In the genomic region with DNA sequence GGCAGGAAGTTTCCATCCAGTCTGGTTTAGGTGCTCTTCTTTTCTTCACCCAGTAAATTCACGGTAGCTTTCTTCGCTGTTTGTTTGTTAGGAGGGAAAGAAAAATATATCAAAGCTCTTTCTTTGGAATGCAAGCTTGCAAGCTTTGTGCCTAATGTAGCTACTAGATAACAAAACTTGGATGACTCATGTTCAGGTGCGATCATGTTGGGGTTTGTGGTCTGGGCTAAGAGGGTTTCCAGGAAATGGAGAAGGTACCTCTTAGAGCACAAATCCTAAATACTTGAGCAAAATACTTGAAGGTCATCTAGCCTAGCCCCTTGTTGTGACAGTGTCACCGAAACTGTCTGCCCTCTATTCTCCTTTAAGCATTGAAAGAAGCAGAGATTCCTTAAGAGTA, we compare ENCODE assay signal across 1 cellular context.
TF ChIP-seq lines count a peak whose summit lies in the region.

No MANE protein-coding gene starts in this region.

TF ChIP-seq in K562, 482 proteins besides CTCF, POLR2A, EP300 and RAD21 (continued from another document and continues in another):
- TF ChIP-seq ATF7 (IDR thresholded peaks at IDR 0.05) (peak; percentile 55; the same call in 1 of the 2 replicates), SMARCA4 (IDR thresholded peaks at IDR 0.05) (peak; percentile 93), SMAD4 (CRISPR knock-in tag; conservative IDR thresholded peaks at IDR 0.05) (no peak), CEBPG (CRISPR knock-in tag; IDR thresholded peaks at IDR 0.05) (no peak), CEBPG (tag; conservative IDR thresholded peaks at IDR 0.05 in 1 of 2, IDR thresholded peaks at IDR 0.05 in 1 of 2) (no peak), SRSF7 (optimal IDR thresholded peaks at IDR 0.05; ENCODE audit: low read depth, low read length) (no peak), ARID1B (IDR thresholded peaks at IDR 0.05) (peak; percentile 92), RBBP5 (IDR thresholded peaks at IDR 0.05; ENCODE audit: borderline replicate concordance, insufficient read depth, low read length, poor library complexity, severe bottlenecking) (no peak), SP2 (IDR thresholded peaks at IDR 0.05; ENCODE audit: extremely low read depth, low read depth, low read length, poor library complexity, severe bottlenecking) (no peak), DIDO1 (tag; IDR thresholded peaks at IDR 0.05; ENCODE audit: low read depth) (no peak), ZNF561 (CRISPR knock-in tag; conservative IDR thresholded peaks at IDR 0.05) (no peak), ZNF316 (IDR thresholded peaks at IDR 0.05) (peak; percentile 43; the same call in 1 of the 2 replicates), ZNF589 (CRISPR knock-in tag; IDR thresholded peaks at IDR 0.05; ENCODE audit: low read depth) (no peak), KDM1A (IDR thresholded peaks at IDR 0.05) (peak; percentile 96), FOXP1 (CRISPR knock-in tag; IDR thresholded peaks at IDR 0.05) (no peak), ZNF584 (CRISPR knock-in tag; IDR thresholded peaks at IDR 0.05; ENCODE audit: low read depth) (no peak), SIRT6 (IDR thresholded peaks at IDR 0.05; ENCODE audit: low read depth, low read length) (no peak), ETS2 (tag; IDR thresholded peaks at IDR 0.05; ENCODE audit: borderline replicate concordance, poor library complexity, severe bottlenecking) (no peak), HEY1 (CRISPR knock-in tag; IDR thresholded peaks at IDR 0.05; ENCODE audit: borderline replicate concordance) (no peak), RB1 (IDR thresholded peaks at IDR 0.05; ENCODE audit: low read depth) (no peak), NCOR1 (IDR thresholded peaks at IDR 0.05) (peak; percentile 65), MECOM (CRISPR knock-in tag; IDR thresholded peaks at IDR 0.05) (no peak), KAT7 (CRISPR knock-in tag; IDR thresholded peaks at IDR 0.05; ENCODE audit: borderline replicate concordance) (no peak), SNIP1 (IDR thresholded peaks at IDR 0.05; ENCODE audit: low read depth) (no peak), JUND (IDR thresholded peaks at IDR 0.05; ENCODE audit: borderline replicate concordance, low read depth, low read length) (peak; percentile 96), JUND (tag; IDR thresholded peaks at IDR 0.05; ENCODE audit: borderline replicate concordance, low read depth, low read length) (peak; percentile 97; the same call in 2 of the 3 replicates), MAFK (IDR thresholded peaks at IDR 0.05; ENCODE audit: low read length) (peak; percentile 16; the same call in 1 of the 2 replicates), MTF1 (CRISPR knock-in tag; IDR thresholded peaks at IDR 0.05; ENCODE audit: borderline replicate concordance) (no peak), ESRRA (IDR thresholded peaks at IDR 0.05; ENCODE audit: borderline replicate concordance, low read depth) (peak; percentile 88; the same call in 1 of the 2 replicates), ZNF354B (CRISPR knock-in tag; IDR thresholded peaks at IDR 0.05) (no peak), POLR2AphosphoS5 (IDR thresholded peaks at IDR 0.05; ENCODE audit: control insufficient read depth, insufficient read depth, low read depth, low read length) (peak; percentile 78; the same call in 1 of the 2 replicates), POLR3G (IDR thresholded peaks at IDR 0.05; ENCODE audit: extremely low read depth, insufficient read length, insufficient replicate concordance) (no peak), KDM4B (IDR thresholded peaks at IDR 0.05; ENCODE audit: borderline replicate concordance in 2 of 2, low read depth in 1 of 2) (no peak), ZNF507 (tag; conservative IDR thresholded peaks at IDR 0.05) (no peak), PTTG1 (tag; IDR thresholded peaks at IDR 0.05; ENCODE audit: low read depth) (no peak), MYBL2 (IDR thresholded peaks at IDR 0.05; ENCODE audit: low read depth) (no peak), MYBL2 (CRISPR knock-in tag; IDR thresholded peaks at IDR 0.05; ENCODE audit: borderline replicate concordance) (no peak), PCBP1 (IDR thresholded peaks at IDR 0.05; ENCODE audit: low read depth, low read length, poor library complexity, severe bottlenecking) (no peak)
- TF ChIP-seq, protein P1, sequence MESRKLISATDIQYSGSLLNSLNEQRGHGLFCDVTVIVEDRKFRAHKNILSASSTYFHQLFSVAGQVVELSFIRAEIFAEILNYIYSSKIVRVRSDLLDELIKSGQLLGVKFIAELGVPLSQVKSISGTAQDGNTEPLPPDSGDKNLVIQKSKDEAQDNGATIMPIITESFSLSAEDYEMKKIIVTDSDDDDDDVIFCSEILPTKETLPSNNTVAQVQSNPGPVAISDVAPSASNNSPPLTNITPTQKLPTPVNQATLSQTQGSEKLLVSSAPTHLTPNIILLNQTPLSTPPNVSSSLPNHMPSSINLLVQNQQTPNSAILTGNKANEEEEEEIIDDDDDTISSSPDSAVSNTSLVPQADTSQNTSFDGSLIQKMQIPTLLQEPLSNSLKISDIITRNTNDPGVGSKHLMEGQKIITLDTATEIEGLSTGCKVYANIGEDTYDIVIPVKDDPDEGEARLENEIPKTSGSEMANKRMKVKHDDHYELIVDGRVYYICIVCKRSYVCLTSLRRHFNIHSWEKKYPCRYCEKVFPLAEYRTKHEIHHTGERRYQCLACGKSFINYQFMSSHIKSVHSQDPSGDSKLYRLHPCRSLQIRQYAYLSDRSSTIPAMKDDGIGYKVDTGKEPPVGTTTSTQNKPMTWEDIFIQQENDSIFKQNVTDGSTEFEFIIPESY (CRISPR knock-in tag; IDR thresholded peaks at IDR 0.05), result 0 out of 2 replicates have a peak, but pooled peaks have one; percentile 14
- TF ChIP-seq, protein P2, sequence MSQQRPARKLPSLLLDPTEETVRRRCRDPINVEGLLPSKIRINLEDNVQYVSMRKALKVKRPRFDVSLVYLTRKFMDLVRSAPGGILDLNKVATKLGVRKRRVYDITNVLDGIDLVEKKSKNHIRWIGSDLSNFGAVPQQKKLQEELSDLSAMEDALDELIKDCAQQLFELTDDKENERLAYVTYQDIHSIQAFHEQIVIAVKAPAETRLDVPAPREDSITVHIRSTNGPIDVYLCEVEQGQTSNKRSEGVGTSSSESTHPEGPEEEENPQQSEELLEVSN (IDR thresholded peaks at IDR 0.05; ENCODE audit: borderline replicate concordance in 1 of 2, extremely low read depth in 1 of 2, insufficient read depth in 1 of 2, insufficient read length in 1 of 2, low read depth in 1 of 2, low read length in 1 of 2, poor library complexity in 1 of 2, severe bottlenecking in 1 of 2), result no peak
- TF ChIP-seq, protein P3, sequence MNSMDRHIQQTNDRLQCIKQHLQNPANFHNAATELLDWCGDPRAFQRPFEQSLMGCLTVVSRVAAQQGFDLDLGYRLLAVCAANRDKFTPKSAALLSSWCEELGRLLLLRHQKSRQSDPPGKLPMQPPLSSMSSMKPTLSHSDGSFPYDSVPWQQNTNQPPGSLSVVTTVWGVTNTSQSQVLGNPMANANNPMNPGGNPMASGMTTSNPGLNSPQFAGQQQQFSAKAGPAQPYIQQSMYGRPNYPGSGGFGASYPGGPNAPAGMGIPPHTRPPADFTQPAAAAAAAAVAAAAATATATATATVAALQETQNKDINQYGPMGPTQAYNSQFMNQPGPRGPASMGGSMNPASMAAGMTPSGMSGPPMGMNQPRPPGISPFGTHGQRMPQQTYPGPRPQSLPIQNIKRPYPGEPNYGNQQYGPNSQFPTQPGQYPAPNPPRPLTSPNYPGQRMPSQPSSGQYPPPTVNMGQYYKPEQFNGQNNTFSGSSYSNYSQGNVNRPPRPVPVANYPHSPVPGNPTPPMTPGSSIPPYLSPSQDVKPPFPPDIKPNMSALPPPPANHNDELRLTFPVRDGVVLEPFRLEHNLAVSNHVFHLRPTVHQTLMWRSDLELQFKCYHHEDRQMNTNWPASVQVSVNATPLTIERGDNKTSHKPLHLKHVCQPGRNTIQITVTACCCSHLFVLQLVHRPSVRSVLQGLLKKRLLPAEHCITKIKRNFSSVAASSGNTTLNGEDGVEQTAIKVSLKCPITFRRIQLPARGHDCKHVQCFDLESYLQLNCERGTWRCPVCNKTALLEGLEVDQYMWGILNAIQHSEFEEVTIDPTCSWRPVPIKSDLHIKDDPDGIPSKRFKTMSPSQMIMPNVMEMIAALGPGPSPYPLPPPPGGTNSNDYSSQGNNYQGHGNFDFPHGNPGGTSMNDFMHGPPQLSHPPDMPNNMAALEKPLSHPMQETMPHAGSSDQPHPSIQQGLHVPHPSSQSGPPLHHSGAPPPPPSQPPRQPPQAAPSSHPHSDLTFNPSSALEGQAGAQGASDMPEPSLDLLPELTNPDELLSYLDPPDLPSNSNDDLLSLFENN (IDR thresholded peaks at IDR 0.05; ENCODE audit: low read depth in 2 of 2, low read length in 2 of 2), result no peak
- TF ChIP-seq, protein P4, sequence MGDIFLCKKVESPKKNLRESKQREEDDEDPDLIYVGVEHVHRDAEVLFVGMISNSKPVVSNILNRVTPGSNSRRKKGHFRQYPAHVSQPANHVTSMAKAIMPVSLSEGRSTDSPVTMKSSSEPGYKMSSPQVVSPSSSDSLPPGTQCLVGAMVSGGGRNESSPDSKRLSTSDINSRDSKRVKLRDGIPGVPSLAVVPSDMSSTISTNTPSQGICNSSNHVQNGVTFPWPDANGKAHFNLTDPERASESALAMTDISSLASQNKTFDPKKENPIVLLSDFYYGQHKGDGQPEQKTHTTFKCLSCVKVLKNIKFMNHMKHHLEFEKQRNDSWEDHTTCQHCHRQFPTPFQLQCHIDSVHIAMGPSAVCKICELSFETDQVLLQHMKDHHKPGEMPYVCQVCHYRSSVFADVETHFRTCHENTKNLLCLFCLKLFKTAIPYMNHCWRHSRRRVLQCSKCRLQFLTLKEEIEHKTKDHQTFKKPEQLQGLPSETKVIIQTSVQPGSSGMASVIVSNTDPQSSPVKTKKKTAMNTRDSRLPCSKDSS (IDR thresholded peaks at IDR 0.05; ENCODE audit: low read depth, partially characterized antibody), result no peak
- TF ChIP-seq, protein P5, sequence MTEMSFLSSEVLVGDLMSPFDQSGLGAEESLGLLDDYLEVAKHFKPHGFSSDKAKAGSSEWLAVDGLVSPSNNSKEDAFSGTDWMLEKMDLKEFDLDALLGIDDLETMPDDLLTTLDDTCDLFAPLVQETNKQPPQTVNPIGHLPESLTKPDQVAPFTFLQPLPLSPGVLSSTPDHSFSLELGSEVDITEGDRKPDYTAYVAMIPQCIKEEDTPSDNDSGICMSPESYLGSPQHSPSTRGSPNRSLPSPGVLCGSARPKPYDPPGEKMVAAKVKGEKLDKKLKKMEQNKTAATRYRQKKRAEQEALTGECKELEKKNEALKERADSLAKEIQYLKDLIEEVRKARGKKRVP (CRISPR knock-in tag; IDR thresholded peaks at IDR 0.05), result no peak
- TF ChIP-seq, protein P6, sequence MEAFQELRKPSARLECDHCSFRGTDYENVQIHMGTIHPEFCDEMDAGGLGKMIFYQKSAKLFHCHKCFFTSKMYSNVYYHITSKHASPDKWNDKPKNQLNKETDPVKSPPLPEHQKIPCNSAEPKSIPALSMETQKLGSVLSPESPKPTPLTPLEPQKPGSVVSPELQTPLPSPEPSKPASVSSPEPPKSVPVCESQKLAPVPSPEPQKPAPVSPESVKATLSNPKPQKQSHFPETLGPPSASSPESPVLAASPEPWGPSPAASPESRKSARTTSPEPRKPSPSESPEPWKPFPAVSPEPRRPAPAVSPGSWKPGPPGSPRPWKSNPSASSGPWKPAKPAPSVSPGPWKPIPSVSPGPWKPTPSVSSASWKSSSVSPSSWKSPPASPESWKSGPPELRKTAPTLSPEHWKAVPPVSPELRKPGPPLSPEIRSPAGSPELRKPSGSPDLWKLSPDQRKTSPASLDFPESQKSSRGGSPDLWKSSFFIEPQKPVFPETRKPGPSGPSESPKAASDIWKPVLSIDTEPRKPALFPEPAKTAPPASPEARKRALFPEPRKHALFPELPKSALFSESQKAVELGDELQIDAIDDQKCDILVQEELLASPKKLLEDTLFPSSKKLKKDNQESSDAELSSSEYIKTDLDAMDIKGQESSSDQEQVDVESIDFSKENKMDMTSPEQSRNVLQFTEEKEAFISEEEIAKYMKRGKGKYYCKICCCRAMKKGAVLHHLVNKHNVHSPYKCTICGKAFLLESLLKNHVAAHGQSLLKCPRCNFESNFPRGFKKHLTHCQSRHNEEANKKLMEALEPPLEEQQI (IDR thresholded peaks at IDR 0.05), result no peak
- TF ChIP-seq, protein P7, sequence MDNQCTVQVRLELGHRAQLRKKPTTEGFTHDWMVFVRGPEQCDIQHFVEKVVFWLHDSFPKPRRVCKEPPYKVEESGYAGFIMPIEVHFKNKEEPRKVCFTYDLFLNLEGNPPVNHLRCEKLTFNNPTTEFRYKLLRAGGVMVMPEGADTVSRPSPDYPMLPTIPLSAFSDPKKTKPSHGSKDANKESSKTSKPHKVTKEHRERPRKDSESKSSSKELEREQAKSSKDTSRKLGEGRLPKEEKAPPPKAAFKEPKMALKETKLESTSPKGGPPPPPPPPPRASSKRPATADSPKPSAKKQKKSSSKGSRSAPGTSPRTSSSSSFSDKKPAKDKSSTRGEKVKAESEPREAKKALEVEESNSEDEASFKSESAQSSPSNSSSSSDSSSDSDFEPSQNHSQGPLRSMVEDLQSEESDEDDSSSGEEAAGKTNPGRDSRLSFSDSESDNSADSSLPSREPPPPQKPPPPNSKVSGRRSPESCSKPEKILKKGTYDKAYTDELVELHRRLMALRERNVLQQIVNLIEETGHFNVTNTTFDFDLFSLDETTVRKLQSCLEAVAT (IDR thresholded peaks at IDR 0.05), result peak in 1 of 2 experiments; percentile 88; a peak in 2 of 4 replicates
- TF ChIP-seq, protein P8, sequence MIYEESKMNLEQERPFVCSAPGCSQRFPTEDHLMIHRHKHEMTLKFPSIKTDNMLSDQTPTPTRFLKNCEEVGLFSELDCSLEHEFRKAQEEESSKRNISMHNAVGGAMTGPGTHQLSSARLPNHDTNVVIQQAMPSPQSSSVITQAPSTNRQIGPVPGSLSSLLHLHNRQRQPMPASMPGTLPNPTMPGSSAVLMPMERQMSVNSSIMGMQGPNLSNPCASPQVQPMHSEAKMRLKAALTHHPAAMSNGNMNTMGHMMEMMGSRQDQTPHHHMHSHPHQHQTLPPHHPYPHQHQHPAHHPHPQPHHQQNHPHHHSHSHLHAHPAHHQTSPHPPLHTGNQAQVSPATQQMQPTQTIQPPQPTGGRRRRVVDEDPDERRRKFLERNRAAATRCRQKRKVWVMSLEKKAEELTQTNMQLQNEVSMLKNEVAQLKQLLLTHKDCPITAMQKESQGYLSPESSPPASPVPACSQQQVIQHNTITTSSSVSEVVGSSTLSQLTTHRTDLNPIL (CRISPR knock-in tag; IDR thresholded peaks at IDR 0.05), result no peak
- TF ChIP-seq, protein P9, sequence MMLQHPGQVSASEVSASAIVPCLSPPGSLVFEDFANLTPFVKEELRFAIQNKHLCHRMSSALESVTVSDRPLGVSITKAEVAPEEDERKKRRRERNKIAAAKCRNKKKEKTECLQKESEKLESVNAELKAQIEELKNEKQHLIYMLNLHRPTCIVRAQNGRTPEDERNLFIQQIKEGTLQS (IDR thresholded peaks at IDR 0.05), result peak; percentile 93
- TF ChIP-seq, protein P9 (CRISPR knock-in tag; conservative IDR thresholded peaks at IDR 0.05), result peak; percentile 68; the same call in 1 of the 2 replicates
- TF ChIP-seq, protein P10, sequence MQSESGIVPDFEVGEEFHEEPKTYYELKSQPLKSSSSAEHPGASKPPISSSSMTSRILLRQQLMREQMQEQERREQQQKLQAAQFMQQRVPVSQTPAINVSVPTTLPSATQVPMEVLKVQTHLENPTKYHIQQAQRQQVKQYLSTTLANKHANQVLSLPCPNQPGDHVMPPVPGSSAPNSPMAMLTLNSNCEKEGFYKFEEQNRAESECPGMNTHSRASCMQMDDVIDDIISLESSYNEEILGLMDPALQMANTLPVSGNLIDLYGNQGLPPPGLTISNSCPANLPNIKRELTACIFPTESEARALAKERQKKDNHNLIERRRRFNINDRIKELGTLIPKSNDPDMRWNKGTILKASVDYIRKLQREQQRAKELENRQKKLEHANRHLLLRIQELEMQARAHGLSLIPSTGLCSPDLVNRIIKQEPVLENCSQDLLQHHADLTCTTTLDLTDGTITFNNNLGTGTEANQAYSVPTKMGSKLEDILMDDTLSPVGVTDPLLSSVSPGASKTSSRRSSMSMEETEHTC (IDR thresholded peaks at IDR 0.05), result no peak
